In genomic region chr18:79812052-79812451, GRCh38 we compare ENCODE assay signal across 1 cellular context.
TF ChIP-seq lines count a peak whose summit lies in the region.

No MANE protein-coding gene starts in this region.

TF ChIP-seq in GM23338, 12 proteins besides CTCF, POLR2A, EP300 and RAD21 (continued from another document):
- no peak for TF ChIP-seq ZNF462 (CRISPR knock-in tag; IDR thresholded peaks at IDR 0.05)
- TF ChIP-seq REST (IDR thresholded peaks at IDR 0.05; ENCODE audit: unreplicated experiment): no peak
- no peak for TF ChIP-seq JUNB (IDR thresholded peaks at IDR 0.05; ENCODE audit: unreplicated experiment)
- TF ChIP-seq ZNF331 (CRISPR knock-in tag; IDR thresholded peaks at IDR 0.05; ENCODE audit: low read depth): no peak
- no peak for TF ChIP-seq NANOG (IDR thresholded peaks at IDR 0.05; ENCODE audit: borderline replicate concordance)
- no peak for TF ChIP-seq CREB1 (CRISPR knock-in tag; IDR thresholded peaks at IDR 0.05; ENCODE audit: low read depth)
- TF ChIP-seq EZH2 (IDR thresholded peaks at IDR 0.05; ENCODE audit: low read depth, unreplicated experiment): no peak
- TF ChIP-seq EZH2phosphoT487 (IDR thresholded peaks at IDR 0.05; ENCODE audit: unreplicated experiment): no peak
